15 cellular contexts compared by ENCODE assay signal in the genomic region with DNA sequence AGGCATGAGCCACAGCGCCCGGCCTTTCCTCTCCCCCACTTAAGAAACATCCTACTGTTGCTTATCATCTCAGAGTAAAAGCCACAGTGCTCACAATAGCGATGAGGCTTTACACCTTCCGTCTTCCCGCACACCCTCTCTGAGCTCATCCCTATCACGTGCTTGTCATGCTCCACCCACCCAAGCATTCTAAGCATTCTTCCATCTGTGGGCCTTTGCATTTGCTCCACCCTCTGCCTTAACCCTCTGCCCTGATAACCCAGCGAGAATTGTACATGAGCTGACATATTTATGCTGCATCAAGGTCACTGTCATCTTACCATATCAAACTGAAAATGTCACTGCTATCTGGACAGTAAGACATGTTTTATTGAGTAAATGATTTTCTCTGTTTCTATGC. TPM values are rescaled to one million over a fixed set of nuclear protein-coding genes. Genes with fewer than 3 reads are reported as not detected.
A peak's percentile ranks its signal among the peaks of the same experiment; 100 is the strongest.
DNase-seq lines count a peak whose midpoint lies in the region; ATAC-seq and TF ChIP-seq lines count a peak whose summit lies in the region.
"Had no signal": no experiment of that assay in that cellular context is flagged by ENCODE, and none has a peak within 500 bp of the region (broad histone marks: within the 10 kb centered on the region; RNA-seq: fewer than 3 reads in every experiment).

No MANE protein-coding gene starts in this region.

- H3K9me3 ChIP-seq in endodermal cell (ENCODE audit: control insufficient read depth, low read length) = no peaks in the 10 kb centered on the region
- H3K9me3 ChIP-seq: BE2C had no signal

- no peak overlapping the region for H3K56ac ChIP-seq in mesendoderm (ENCODE audit: low read length)

- no peaks in the 10 kb centered on the region for H3K27me3 Mint-ChIP-seq in endodermal cell (ENCODE audit: insufficient read depth)

- no peak overlapping the region for H4K8ac ChIP-seq in mesendoderm (ENCODE audit: low read depth, low read length)

- no peak overlapping the region for H3K4me2 ChIP-seq in mesendoderm (ENCODE audit: low read length)

- no peak for TF ChIP-seq CTCF in endodermal cell (conservative IDR thresholded peaks at IDR 0.05)

- no peaks in the 10 kb centered on the region for H3K4me1 Mint-ChIP-seq in endodermal cell
- H3K4me1 Mint-ChIP-seq: CD4-positive, alpha-beta memory T cell had no signal

- H3K4ac ChIP-seq in mesendoderm (ENCODE audit: low read depth, low read length) = no peak overlapping the region

- H2BK120ac ChIP-seq in mesendoderm (ENCODE audit: low read depth, low read length) = no peak overlapping the region

- H3K79me2 ChIP-seq in mesendoderm (ENCODE audit: control insufficient read depth, insufficient read depth, low read length) = no peaks in the 10 kb centered on the region

- H3K4me3 Mint-ChIP-seq in endodermal cell = no peak overlapping the region
- H3K4me3 Mint-ChIP-seq: CD4-positive, alpha-beta memory T cell had no signal

- H3K4me3 ChIP-seq in endodermal cell (ENCODE audit: low read length) (no peak overlapping the region), mesendoderm (ENCODE audit: low read length) (no peak overlapping the region)

- H3K27me3 ChIP-seq in endodermal cell (ENCODE audit: control insufficient read depth, insufficient read depth, low read length, poor library complexity, severe bottlenecking) (no peaks in the 10 kb centered on the region), mesendoderm (ENCODE audit: insufficient read depth, low read length, poor library complexity) (no peaks in the 10 kb centered on the region)
- H3K27me3 ChIP-seq: BE2C had no signal

- H2BK15ac ChIP-seq in mesendoderm (replicated peaks; ENCODE audit: low read depth) = no peak overlapping the region

- no peaks in the 10 kb centered on the region for H3K36me3 Mint-ChIP-seq in endodermal cell (ENCODE audit: low read depth)
- H3K36me3 Mint-ChIP-seq: CD4-positive, alpha-beta memory T cell had no signal

- peaks cover 5% of the 10 kb centered on the region for H3K9me3 Mint-ChIP-seq in endodermal cell

- no peaks in the 10 kb centered on the region for H3K79me1 ChIP-seq in mesendoderm (ENCODE audit: low read length)

- H3K9ac ChIP-seq in endodermal cell (ENCODE audit: extremely low read depth, low read length, poor library complexity, severe bottlenecking) (no peak overlapping the region), mesendoderm (ENCODE audit: low read length) (no peak overlapping the region)

- DNase-seq in ELF-1 (ENCODE audit: low read depth, low spot score) (peak; percentile 86), HT1080 (ENCODE audit: low read depth) (peak; percentile 5), endodermal cell (peak; percentile 77), mesendoderm (peak; percentile 91), cerebellar cortex (ENCODE audit: low spot score) (no peak), AG20443 (ENCODE audit: low spot score) (no peak), T-helper 2 cell (no peak)
- DNase-seq: BE2C; CD4-positive, alpha-beta memory T cell; DMS153; DMS79 treated with DMSO at 0.1 percent for 48 hours; GF-D8; KBM-7 had no signal

- H3K27ac ChIP-seq in endodermal cell (ENCODE audit: low read depth, low read length) = no peak overlapping the region
- H3K27ac ChIP-seq in mesendoderm (ENCODE audit: low read depth, low read length) = no peak overlapping the region
- H3K27ac ChIP-seq: C4-2B had no signal

- no peak overlapping the region for H2BK5ac ChIP-seq in mesendoderm (ENCODE audit: low read length)

- ATAC-seq in GM21723 (IDR thresholded peaks at IDR 0.05; ENCODE audit: unreplicated experiment) = no peak

- H3K36me3 ChIP-seq in endodermal cell (ENCODE audit: control insufficient read depth, insufficient read depth, low read length) (no peaks in the 10 kb centered on the region), mesendoderm (ENCODE audit: control insufficient read depth, insufficient read depth, low read length) (no peaks in the 10 kb centered on the region)
- H3K36me3 ChIP-seq: BE2C had no signal

- H3K18ac ChIP-seq in mesendoderm (ENCODE audit: low read length) = no peak overlapping the region

- H3K4me1 ChIP-seq in endodermal cell (ENCODE audit: control insufficient read depth, insufficient read depth, low read length) (no peaks in the 10 kb centered on the region), mesendoderm (ENCODE audit: control insufficient read depth, low read depth, low read length) (no peaks in the 10 kb centered on the region)
- H3K4me1 ChIP-seq: BE2C had no signal

- no peak overlapping the region for H4K5ac ChIP-seq in mesendoderm (ENCODE audit: low read length)

- no peak overlapping the region for H2AK5ac ChIP-seq in mesendoderm (ENCODE audit: low read length)

- H3K23ac ChIP-seq in mesendoderm (ENCODE audit: low read length) = no peak overlapping the region

- no peak overlapping the region for H3K27ac Mint-ChIP-seq in endodermal cell
- H3K27ac Mint-ChIP-seq: CD4-positive, alpha-beta memory T cell had no signal

- WGBS in endodermal cell (ENCODE audit: insufficient coverage in 1 of 2, insufficient read length in 1 of 2), 2 experiments = 80 to 83% methylated on average over 5 to 7 of the region's 7 CpGs
- WGBS in mesendoderm (ENCODE audit: extremely low coverage, insufficient coverage, low lambda C conversion rate) = no CpG with 5 or more reads among the region's 7 CpGs

RNA-seq across cellular contexts. Expression of gene FOXI3, which starts 22.6 kb away (rescaled TPM):
- not detected in 2 replicates for total RNA-seq in HT1080 (2014; rRNA removed; shearing (Covaris generic))
- polyA plus RNA-seq in HT1080 (2015; cell fraction: cytosol; rRNA removed) = not detected in 2 replicates
- not detected in 2 replicates for polyA plus RNA-seq in HT1080 (2015; cell fraction: nucleus; rRNA removed)
- total RNA-seq in endodermal cell = 1 to 10 TPM in 1 of 2 donors, under 1 TPM in 1; 0.93 to 2.8 TPM
- polyA plus RNA-seq in endodermal cell (2013, experiment 1 of 2) = 3.0 TPM
- polyA plus RNA-seq in endodermal cell (2013, experiment 2 of 2) = 2.1 TPM
- polyA plus RNA-seq in mesendoderm (2013, experiment 1 of 2) = 2.0 TPM
- polyA plus RNA-seq in mesendoderm (2013, experiment 2 of 2) = 2.1 TPM
- total RNA-seq: CD4-positive, alpha-beta memory T cell had no signal
- polyA plus RNA-seq: CD4-positive, alpha-beta memory T cell had no signal

Comparison
In these comparisons a context has a peak if more than half of its experiments do, and no peak if none do; other contexts are left out.
1. DNase-seq: peak in ELF-1 (single experiment), HT1080 (single experiment), endodermal cell (single experiment) and mesendoderm (single experiment); none in cerebellar cortex (single experiment), AG20443 (single experiment) and T-helper 2 cell (0 of 5).